8 cellular contexts compared by ENCODE assay signal in genomic region chr4:120843840-120844527, GRCh38.
DNase-seq lines count a peak whose midpoint lies in the region; ATAC-seq and TF ChIP-seq lines count a peak whose summit lies in the region.

No MANE protein-coding gene starts in this region.

- intact Hi-C loops in Panc1 (cut with micrococcal nuclease; ENCODE audit: unreplicated experiment), result no loop called here
- intact Hi-C loops in right cardiac atrium (cut with DNase I), result no loop called here

- in situ Hi-C loops in Panc1 (cut with HindIII; ENCODE audit: low pct_unique_long_range_greater_than_20kb, low sequenced_read_pairs), result no loop called here

- peak; percentile 22 for TF ChIP-seq CTCF in AG04449 (IDR thresholded peaks at IDR 0.05; ENCODE audit: insufficient read depth, low read length, missing control alignments)
- TF ChIP-seq CTCF in Panc1 (IDR thresholded peaks at IDR 0.05), result peak; percentile 42; the same call in 1 of the 2 replicates

- H3K9me3 ChIP-seq in Panc1 (ENCODE audit: control insufficient read depth, insufficient read depth, low read depth, low read length) (no peaks in the 10 kb centered on the region), right cardiac atrium (ENCODE audit: control insufficient read depth, low read length) (no peaks in the 10 kb centered on the region)

- DNase-seq in AG04449 (ENCODE audit: low read depth, low spot score), result no peak
- DNase-seq in Panc1 (ENCODE audit: low read depth, low spot score), result no peak
- DNase-seq in right cardiac atrium, result peak; percentile 13 to 43 (median 40)
- DNase-seq in T1000 (lab: John Stamatoyannopoulos, UW), result no peak
- DNase-seq in activated effector memory CD4-positive, alpha-beta T cell treated with Interleukin-2 at 50 U/mL for 16 hours, result no peak
- no peak for DNase-seq in hepatic stellate cell (ENCODE audit: low spot score)
- DNase-seq in HCEC 1CT, result no peak

- peak; percentile 21 for ATAC-seq in GM18511 (IDR thresholded peaks at IDR 0.05; ENCODE audit: unreplicated experiment)
- ATAC-seq in Panc1, result peak; percentile 60; the same call in 1 of the 2 replicates
- peak; percentile 66 to 71 for ATAC-seq in right cardiac atrium

- 94% methylated on average over 7 of the region's 7 CpGs for whole genome bisulfite sequencing in right cardiac atrium

- CTCF ChIA-PET in AG04449 (lab: Yijun Ruan, JAX) (interaction anchor here (0.7 to 1.6 kb wide), 6 partner anchors 9 to 134 kb away, joined by 3 to 6 read pairs (median 4); no protein-coding TSS in a partner anchor), Panc1 (lab: Charles Lee) (no interaction called here)

- no peak overlapping the region for H3K4me3 ChIP-seq in AG04449 (ENCODE audit: low read depth, low read length)
- no peak overlapping the region for H3K4me3 ChIP-seq in Panc1 (ENCODE audit: low read depth in 2 of 2, low read length in 2 of 2)
- no peak overlapping the region for H3K4me3 ChIP-seq in right cardiac atrium (ENCODE audit: low read length)

- H3K27ac ChIP-seq in Panc1 (ENCODE audit: low read length) (no peak overlapping the region), right cardiac atrium (ENCODE audit: low read length) (no peak overlapping the region)

- POLR2A ChIA-PET in AG04449 (lab: Yijun Ruan, JAX), result no interaction called here
- POLR2A ChIA-PET in Panc1 (lab: Charles Lee), result interaction anchor here (0.6 kb wide), 1 partner anchor 539 kb away, joined by 8 read pairs; no protein-coding TSS in a partner anchor

- H3K27me3 ChIP-seq in Panc1 (ENCODE audit: control insufficient read depth, insufficient read depth, low read length), result no peaks in the 10 kb centered on the region
- no peaks in the 10 kb centered on the region for H3K27me3 ChIP-seq in right cardiac atrium (ENCODE audit: control insufficient read depth, insufficient read depth)

- H3K4me1 ChIP-seq in Panc1 (ENCODE audit: control insufficient read depth, insufficient read depth, low read length), result no peaks in the 10 kb centered on the region
- H3K4me1 ChIP-seq in right cardiac atrium (ENCODE audit: control insufficient read depth, insufficient read depth, low read length), result no peaks in the 10 kb centered on the region

- H3K36me3 ChIP-seq in Panc1 (ENCODE audit: control insufficient read depth, insufficient read depth, low read length), result no peaks in the 10 kb centered on the region

- BruUV-seq in Panc1 (replicated peaks; lab: Mats Ljungman, UMichigan), result no TSS peak

Comparison
In these comparisons a context has a peak if more than half of its experiments do, and no peak if none do; other contexts are left out.
1. DNase-seq: peak in right cardiac atrium (3 of 3); none in AG04449 (single experiment), Panc1 (single experiment), T1000 (single experiment), activated effector memory CD4-positive, alpha-beta T cell treated with Interleukin-2 at 50 U/mL for 16 hours (single experiment), hepatic stellate cell (single experiment) and HCEC 1CT (single experiment).
2. Peak in every context shown above with its lines, with median percentiles within 50 percentile points of each other: ATAC-seq.